ENCODE assay signal across 8 cellular contexts in the genomic region with DNA sequence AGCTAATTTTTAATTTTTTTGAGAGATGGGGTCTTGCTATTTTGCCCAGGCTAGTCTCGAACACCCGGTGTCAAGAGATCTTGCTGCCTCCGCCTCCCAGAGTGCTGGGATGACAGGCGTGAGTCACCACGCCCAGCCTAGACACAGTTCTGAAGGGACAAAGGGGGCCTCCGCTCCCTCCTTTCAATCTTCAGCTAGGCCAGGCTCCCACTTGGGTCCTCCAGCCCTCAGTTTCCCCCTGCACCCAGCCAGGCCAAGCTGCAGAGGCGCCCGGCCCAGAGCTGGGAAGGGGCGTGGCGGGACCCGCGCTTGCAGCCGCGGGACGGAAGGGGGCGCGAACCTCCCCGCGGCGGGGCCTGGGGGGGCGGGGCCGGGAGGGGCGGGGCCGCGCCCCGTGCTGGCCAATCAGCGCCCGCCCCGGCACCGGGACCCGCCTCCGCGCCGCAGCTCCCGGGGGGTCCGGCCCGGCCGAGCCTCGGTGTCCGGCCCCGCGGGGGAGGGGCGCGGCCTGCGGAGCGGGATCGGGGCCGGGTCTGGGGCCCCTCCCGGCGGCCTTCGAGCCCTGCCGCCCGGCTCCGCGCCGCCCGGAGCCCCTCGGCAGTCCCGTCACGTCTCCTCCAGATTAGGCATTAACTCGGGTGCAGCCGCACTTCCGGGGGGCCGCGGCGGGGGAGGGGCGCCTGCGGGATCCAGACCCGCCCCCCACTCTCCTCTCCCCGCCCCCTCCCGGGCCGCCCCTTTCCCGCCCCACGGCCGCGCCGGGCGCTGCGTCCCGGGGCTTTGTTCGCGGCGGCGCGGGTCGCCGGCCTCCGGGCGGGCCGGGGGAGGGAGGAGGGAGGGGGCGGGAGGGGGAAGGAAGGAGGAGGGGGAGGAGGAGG. TPM values are rescaled to one million over a fixed set of nuclear protein-coding genes. Genes with fewer than 3 reads are reported as not detected.
DNase-seq lines count a peak whose midpoint lies in the region; ATAC-seq, FAIRE-seq and TF ChIP-seq lines count a peak whose summit lies in the region.

No MANE protein-coding gene starts in this region.

- intact Hi-C loops in dorsolateral prefrontal cortex (cut with DNase I): loop anchor here (5.0 to 10.0 kb wide), 2 partner anchors 43 to 45 kb away; no protein-coding TSS in a partner anchor

- H3K4me3 ChIP-seq in dorsolateral prefrontal cortex: peak overlapping the region in 57 of 59 donors; percentile 42 to 90 (median 70)

- peak overlapping the region in 55 of 59 donors; percentile 69 to 97 (median 89) for H3K27ac ChIP-seq in dorsolateral prefrontal cortex

- DNase-seq in ACHN (peak; percentile 90), GM18507 (ENCODE audit: extremely low spot score, insufficient read length, low read depth) (peak; percentile 81), NCI-H345 (lab: John Stamatoyannopoulos, UW) (peak; percentile 80), dorsolateral prefrontal cortex (peak; percentile 34 to 87 (median 72)), medulla oblongata (ENCODE audit: extremely low spot score) (peak; percentile 87)
- DNase-seq in activated CD4-positive, alpha-beta T cell treated with anti-CD3 and anti-CD28 coated beads, Interleukin-2, amount 50 U/mL, for 1 hour: peak; percentile 78
- peak; percentile 62 for DNase-seq in stimulated activated CD8-positive, alpha-beta memory T cell treated with anti-CD3 and anti-CD28 coated beads, Interleukin-12 subunit alpha, Interleukin-12 subunit beta, amount 100 ng/mL, for 1 hour (ENCODE audit: low read depth)

- H3K27me3 ChIP-seq in dorsolateral prefrontal cortex: no peaks in the 10 kb centered on the region

- peak; percentile 72 for ATAC-seq in HG02970 (IDR thresholded peaks at IDR 0.05; ENCODE audit: low FRiP score, unreplicated experiment)

- FAIRE-seq in GM18507 (lab: Jason Lieb, UNC): peak; percentile 67

- in situ Hi-C loops in ACHN (cut with HindIII; ENCODE audit: low pct_ligation_motif_present, low pct_unique_long_range_greater_than_20kb, low sequenced_read_pairs): no loop called here

- TF ChIP-seq CTCF in dorsolateral prefrontal cortex (IDR thresholded peaks at IDR 0.05 in 54 of 56, conservative IDR thresholded peaks at IDR 0.05 in 2 of 56; ENCODE audit: low read depth in 1 of 56, partially characterized antibody in 56 of 56): peak in 51 of 56 donors; percentile 21 to 75 (median 52)

RNA-seq across cellular contexts. Expression of a gene that starts 0.6 kb away (rescaled TPM):
- 100 to 1,000 TPM in 70 of 120 experiments, 10 to 100 TPM in 50; 67.4 to 194 (median 105) TPM for total RNA-seq in dorsolateral prefrontal cortex

RNA-seq across cellular contexts. Expression of a gene that starts 6.1 kb away (rescaled TPM):
- total RNA-seq in dorsolateral prefrontal cortex: 100 to 1,000 TPM in 3 of 120 experiments, 10 to 100 TPM in 113, 1 to 10 TPM in 4; 6.0 to 422 (median 18.9) TPM

RNA-seq across cellular contexts. Expression of a gene that starts 19.5 kb away (rescaled TPM):
- total RNA-seq in dorsolateral prefrontal cortex: 10 to 100 TPM in 119 of 120 experiments, 1 to 10 TPM in 1; 8.9 to 60.0 (median 25.0) TPM

RNA-seq across cellular contexts. Expression of a gene that starts 37.5 kb away (rescaled TPM):
- 1 to 10 TPM in 6 of 120 experiments, under 1 TPM in 63, not detected in 51; 0.13 to 1.8 (median 0.43) TPM for total RNA-seq in dorsolateral prefrontal cortex

RNA-seq across cellular contexts. Expression of a gene that starts 53.1 kb away (rescaled TPM):
- under 1 TPM in 3 of 120 experiments, not detected in 117; 0.36 to 0.58 (median 0.43) TPM for total RNA-seq in dorsolateral prefrontal cortex

Comparison
In these comparisons a context has a peak if more than half of its experiments do, and no peak if none do; other contexts are left out.
1. Peak in every context shown above with its lines: DNase-seq, ATAC-seq, H3K4me3 ChIP-seq and H3K27ac ChIP-seq.